10 cellular contexts compared by ENCODE assay signal in genomic region chr17:41308918-41309359, GRCh38. TPM values are rescaled to one million over a fixed set of nuclear protein-coding genes. Genes with fewer than 3 reads are reported as not detected.
A peak's percentile ranks its signal among the peaks of the same experiment; 100 is the strongest.
DNase-seq lines count a peak whose midpoint lies in the region; TF ChIP-seq lines count a peak whose summit lies in the region.
"Had no signal": no experiment of that assay in that cellular context is flagged by ENCODE, and none has a peak within 500 bp of the region (broad histone marks: within the 10 kb centered on the region; RNA-seq: fewer than 3 reads in every experiment).

Gene KRTAP16-1 (minus strand): TSS chr17:41309309. CDS start chr17:41309253, 56 bp downstream.

- CTCF ChIA-PET in CD8-positive, alpha-beta memory T cell (lab: Charles Lee), result interaction anchor here (1.0 to 1.9 kb wide), 9 partner anchors 9 to 399 kb away, joined by 3 to 28 read pairs (median 4); no protein-coding TSS in a partner anchor

- peaks cover 0 to 4% (median 3%) of the 10 kb centered on the region in 3 donors for H3K36me3 Mint-ChIP-seq in CD8-positive, alpha-beta memory T cell
- no peaks in the 10 kb centered on the region for H3K36me3 Mint-ChIP-seq in neural crest cell (ENCODE audit: low read depth)
- no peaks in the 10 kb centered on the region for H3K36me3 Mint-ChIP-seq in nephron progenitor cell (ENCODE audit: low read depth)

- no peaks in the 10 kb centered on the region for H3K9me3 ChIP-seq in CD8-positive, alpha-beta memory T cell (ENCODE audit: low read length)
- H3K9me3 ChIP-seq in Peyer's patch, result no peaks in the 10 kb centered on the region
- no peaks in the 10 kb centered on the region for H3K9me3 ChIP-seq in prostate gland
- H3K9me3 ChIP-seq: Caco-2 had no signal

- TF ChIP-seq POLR2A in Peyer's patch (IDR thresholded peaks at IDR 0.05), result no peak
- no peak for TF ChIP-seq POLR2A in prostate gland (IDR thresholded peaks at IDR 0.05)

- POLR2A ChIA-PET in CD8-positive, alpha-beta memory T cell (lab: Charles Lee), result interaction anchor here (1.0 to 2.1 kb wide), 5 partner anchors 14 to 490 kb away, joined by 3 to 11 read pairs (median 5); partner anchors contain the start of gene EIF1

- no peaks in the 10 kb centered on the region for H3K9me3 Mint-ChIP-seq in CD8-positive, alpha-beta memory T cell
- H3K9me3 Mint-ChIP-seq in neural crest cell (no peaks in the 10 kb centered on the region), nephron progenitor cell (no peaks in the 10 kb centered on the region)

- H3K4me3 ChIP-seq in CD8-positive, alpha-beta memory T cell (ENCODE audit: low read length), result peak within 1 kb of the TSS; percentile 35
- H3K4me3 ChIP-seq in Peyer's patch (peak within 1 kb of the TSS in 1 of 4 donors; percentile 17), prostate gland (no peak within 1 kb of the TSS)

- no peak for TF ChIP-seq CTCF in Peyer's patch (IDR thresholded peaks at IDR 0.05)
- TF ChIP-seq CTCF in neural crest cell (conservative IDR thresholded peaks at IDR 0.05), result no peak
- TF ChIP-seq CTCF in prostate gland (IDR thresholded peaks at IDR 0.05), result no peak
- no peak for TF ChIP-seq CTCF in nephron progenitor cell (IDR thresholded peaks at IDR 0.05)

- peak in 4 of 5 donors; percentile 42 to 82 (median 60) for DNase-seq in CD8-positive, alpha-beta memory T cell
- peak; percentile 42 to 58 (median 45) for DNase-seq in Peyer's patch
- peak; percentile 16 for DNase-seq in activated T-helper 9 cell treated with anti-CD3 and anti-CD28 coated beads, Interleukin-2, amount 50 U/mL, for 16 hours (ENCODE audit: low read depth)
- DNase-seq in neural crest cell (ENCODE audit: low read depth, low spot score), result no peak
- no peak for DNase-seq in prostate gland (ENCODE audit: low spot score)
- DNase-seq in NCI-H2107 treated with DMSO at 0.1 percent for 48 hours (lab: John Stamatoyannopoulos, UW; ENCODE audit: unreplicated experiment), result no peak
- no peak for DNase-seq in NCI-H1417 treated with DMSO at 0.1 percent for 48 hours (lab: John Stamatoyannopoulos, UW)
- DNase-seq in nephron progenitor cell, result no peak
- DNase-seq: Caco-2 had no signal

- H3K27me3 Mint-ChIP-seq in CD8-positive, alpha-beta memory T cell, result peaks cover 0 to 2% of the 10 kb centered on the region in 2 donors
- H3K27me3 Mint-ChIP-seq in neural crest cell (ENCODE audit: low read depth) (peaks cover 41% of the 10 kb centered on the region), nephron progenitor cell (ENCODE audit: low read depth, poor library complexity) (peaks cover 16% of the 10 kb centered on the region)

- 69% methylated on average over 7 of the region's 7 CpGs for WGBS in prostate gland

- no peaks in the 10 kb centered on the region for H3K36me3 ChIP-seq in CD8-positive, alpha-beta memory T cell (ENCODE audit: insufficient read depth, low read length)
- no peaks in the 10 kb centered on the region for H3K36me3 ChIP-seq in Peyer's patch
- H3K36me3 ChIP-seq in prostate gland, result no peaks in the 10 kb centered on the region

- intact Hi-C loops in prostate gland (cut with DNase I), result no loop called here

- H3K4me1 ChIP-seq in CD8-positive, alpha-beta memory T cell (ENCODE audit: insufficient read depth, low read length), result peaks cover 48% of the 10 kb centered on the region
- H3K4me1 ChIP-seq in Peyer's patch (peaks cover 0 to 23% (median 0%) of the 10 kb centered on the region in 4 donors), prostate gland (replicated peaks) (no peaks in the 10 kb centered on the region)
- H3K4me1 ChIP-seq: Caco-2 had no signal

- peak within 1 kb of the TSS; percentile 66 to 86 (median 71) for H3K4me3 Mint-ChIP-seq in CD8-positive, alpha-beta memory T cell
- H3K4me3 Mint-ChIP-seq in neural crest cell (no peak within 1 kb of the TSS), nephron progenitor cell (no peak within 1 kb of the TSS)

- peak within 1 kb of the TSS; percentile 95 to 100 (median 98) for H3K27ac Mint-ChIP-seq in CD8-positive, alpha-beta memory T cell
- H3K27ac Mint-ChIP-seq in neural crest cell (ENCODE audit: unreplicated experiment), result peak within 1 kb of the TSS; percentile 9
- no peak within 1 kb of the TSS for H3K27ac Mint-ChIP-seq in nephron progenitor cell

- H3K27ac ChIP-seq in CD8-positive, alpha-beta memory T cell (ENCODE audit: low read depth, low read length), result peak within 1 kb of the TSS; percentile 55
- H3K27ac ChIP-seq in Peyer's patch, result peak within 1 kb of the TSS in 3 of 4 donors; percentile 30 to 77 (median 62)
- no peak within 1 kb of the TSS for H3K27ac ChIP-seq in prostate gland

- H3K27me3 ChIP-seq in CD8-positive, alpha-beta memory T cell (ENCODE audit: insufficient read depth, low read length, poor library complexity, severe bottlenecking), result no peaks in the 10 kb centered on the region
- no peaks in the 10 kb centered on the region for H3K27me3 ChIP-seq in Peyer's patch
- H3K27me3 ChIP-seq in prostate gland (replicated peaks; ENCODE audit: insufficient read depth), result no peaks in the 10 kb centered on the region

- peaks cover 52 to 66% (median 58%) of the 10 kb centered on the region in 3 donors for H3K4me1 Mint-ChIP-seq in CD8-positive, alpha-beta memory T cell
- no peaks in the 10 kb centered on the region for H3K4me1 Mint-ChIP-seq in neural crest cell
- H3K4me1 Mint-ChIP-seq in nephron progenitor cell, result no peaks in the 10 kb centered on the region

RNA-seq across cellular contexts. Expression of gene KRTAP16-1, which starts in this region (rescaled TPM):
- not detected for total RNA-seq in CD8-positive, alpha-beta memory T cell
- polyA plus RNA-seq in CD8-positive, alpha-beta memory T cell, result 0.58 TPM
- total RNA-seq in Peyer's patch (not detected), neural crest cell (not detected in 2 replicates), prostate gland (not detected)
- total RNA-seq: Caco-2, cardiac septum had no signal

Comparison
In these comparisons a context has a peak if more than half of its experiments do, and no peak if none do; other contexts are left out.
1. Peak in DNase-seq, H3K4me3 ChIP-seq and H3K27ac ChIP-seq in CD8-positive, alpha-beta memory T cell; RNA of the gene not detected or under 1 TPM.
2. Peak in DNase-seq and H3K27ac ChIP-seq in Peyer's patch; RNA of the gene not detected or under 1 TPM.
3. H3K4me3 Mint-ChIP-seq: peak in CD8-positive, alpha-beta memory T cell (7 of 7); none in neural crest cell (single experiment) and nephron progenitor cell (single experiment).